8 cellular contexts compared by ENCODE assay signal in genomic region chr1:84847253-84848247, GRCh38. TPM values are rescaled to one million over a fixed set of nuclear protein-coding genes. Genes with fewer than 3 reads are reported as not detected.
DNase-seq lines count a peak whose midpoint lies in the region; ATAC-seq, FAIRE-seq and TF ChIP-seq lines count a peak whose summit lies in the region.

No MANE protein-coding gene starts in this region.

- DNase-seq in COLO668 (lab: John Stamatoyannopoulos, UW; ENCODE audit: unreplicated experiment) (peak; percentile 99), HEK293T (ENCODE audit: extremely low spot score) (peak; percentile 51), NCI-H2196 treated with DMSO at 0.1 percent for 48 hours (lab: John Stamatoyannopoulos, UW; ENCODE audit: unreplicated experiment) (peak; percentile 88), astrocyte (ENCODE audit: low read depth) (peak; percentile 98), hepatocyte (ENCODE audit: low spot score) (peak; percentile 85), H7 (no peak)
- no peak for DNase-seq in stimulated activated naive CD8-positive, alpha-beta T cell treated with anti-CD3 and anti-CD28 coated beads, Interleukin-15, amount 100 ng/mL, for 72 hours
- DNase-seq in stimulated activated CD8-positive, alpha-beta memory T cell treated with anti-CD3 and anti-CD28 coated beads, Interleukin-4, amount 100 ng/mL, for 48 hours: no peak

- peaks cover 15% of the 10 kb centered on the region for H3K4me1 ChIP-seq in astrocyte (ENCODE audit: insufficient read depth, low read length)
- H3K4me1 ChIP-seq in hepatocyte (ENCODE audit: insufficient read depth): peaks cover 19% of the 10 kb centered on the region

- FAIRE-seq in astrocyte (lab: Jason Lieb, UNC): peak; percentile 91

- ATAC-seq in stimulated activated naive CD8-positive, alpha-beta T cell treated with anti-CD3 and anti-CD28 coated beads, Interleukin-15, amount 100 ng/mL, for 72 hours: peak; percentile 65

- peak overlapping the region; percentile 87 for H3K27ac Mint-ChIP-seq in astrocyte (ENCODE audit: unreplicated experiment)
- H3K27ac Mint-ChIP-seq in stimulated activated naive CD8-positive, alpha-beta T cell treated with anti-CD3 and anti-CD28 coated beads, Interleukin-15, amount 100 ng/mL, for 72 hours: peak overlapping the region; percentile 4 to 23

- peaks cover 2% of the 10 kb centered on the region for H3K9me3 Mint-ChIP-seq in astrocyte (ENCODE audit: unreplicated experiment)
- H3K9me3 Mint-ChIP-seq in stimulated activated naive CD8-positive, alpha-beta T cell treated with anti-CD3 and anti-CD28 coated beads, Interleukin-15, amount 100 ng/mL, for 72 hours: no peaks in the 10 kb centered on the region

- CTCF ChIA-PET in HEK293T (lab: Yijun Ruan, JAX): interaction anchor here (0.7 to 0.9 kb wide), 2 partner anchors 18 to 752 kb away, joined by 3 read pairs; no protein-coding TSS in a partner anchor

- H3K27me3 ChIP-seq in astrocyte (ENCODE audit: insufficient read depth, low read length) (no peaks in the 10 kb centered on the region), hepatocyte (no peaks in the 10 kb centered on the region), H7 (ENCODE audit: control insufficient read depth, insufficient read depth, low read length) (no peaks in the 10 kb centered on the region)

- peaks cover 21% of the 10 kb centered on the region for H3K4me1 Mint-ChIP-seq in astrocyte (ENCODE audit: low read depth, unreplicated experiment)
- peaks cover 29% of the 10 kb centered on the region for H3K4me1 Mint-ChIP-seq in stimulated activated naive CD8-positive, alpha-beta T cell treated with anti-CD3 and anti-CD28 coated beads, Interleukin-15, amount 100 ng/mL, for 72 hours

- H3K36me3 Mint-ChIP-seq in astrocyte (ENCODE audit: low read depth, unreplicated experiment): no peaks in the 10 kb centered on the region

- no peak overlapping the region for H2AFZ ChIP-seq in astrocyte (ENCODE audit: low read depth, low read length)
- H2AFZ ChIP-seq in hepatocyte: no peak overlapping the region

- H3K9me3 ChIP-seq in astrocyte (ENCODE audit: insufficient read depth, low read depth, low read length): no peaks in the 10 kb centered on the region
- H3K9me3 ChIP-seq in hepatocyte (ENCODE audit: low read depth): no peaks in the 10 kb centered on the region

- H3K4me3 ChIP-seq in astrocyte (ENCODE audit: insufficient read depth, low read depth, low read length) (no peak overlapping the region), hepatocyte (no peak overlapping the region), H7 (ENCODE audit: insufficient read depth, low read depth, low read length) (no peak overlapping the region)

- H3K9ac ChIP-seq in astrocyte (ENCODE audit: low read length): no peak overlapping the region

- no peaks in the 10 kb centered on the region for H4K20me1 ChIP-seq in astrocyte (ENCODE audit: insufficient read depth, low read length)
- no peaks in the 10 kb centered on the region for H4K20me1 ChIP-seq in hepatocyte (ENCODE audit: insufficient read depth, poor library complexity, severe bottlenecking)

- POLR2A ChIA-PET in HEK293T (lab: Yijun Ruan, JAX): no interaction called here

- peak overlapping the region; percentile 45 for H3K27ac ChIP-seq in astrocyte (ENCODE audit: low read depth, low read length)
- peak overlapping the region; percentile 31 for H3K27ac ChIP-seq in hepatocyte

- H3K36me3 ChIP-seq in astrocyte (ENCODE audit: insufficient read depth, low read length): no peaks in the 10 kb centered on the region
- no peaks in the 10 kb centered on the region for H3K36me3 ChIP-seq in hepatocyte (replicated peaks; ENCODE audit: insufficient read depth, low read depth)
- no peaks in the 10 kb centered on the region; the same call in none of the 2 replicates for H3K36me3 ChIP-seq in H7 (replicated peaks; ENCODE audit: control insufficient read depth, insufficient read depth, low read length)

- no peaks in the 10 kb centered on the region for H3K9me2 ChIP-seq in hepatocyte (replicated peaks; ENCODE audit: insufficient read depth)

- TF ChIP-seq CTCF in astrocyte (IDR thresholded peaks at IDR 0.05; ENCODE audit: insufficient read depth, low read depth, low read length) (no peak), hepatocyte (IDR thresholded peaks at IDR 0.05; ENCODE audit: poor library complexity) (no peak)

- no peaks in the 10 kb centered on the region for H3K79me2 ChIP-seq in astrocyte (ENCODE audit: insufficient read depth, low read length)
- no peaks in the 10 kb centered on the region for H3K79me2 ChIP-seq in hepatocyte

- peak overlapping the region; percentile 51 for H3K4me2 ChIP-seq in astrocyte (ENCODE audit: low read length)
- H3K4me2 ChIP-seq in hepatocyte: no peak overlapping the region

- no peaks in the 10 kb centered on the region for H3K27me3 Mint-ChIP-seq in astrocyte (ENCODE audit: low read depth, unreplicated experiment)
- H3K27me3 Mint-ChIP-seq in stimulated activated naive CD8-positive, alpha-beta T cell treated with anti-CD3 and anti-CD28 coated beads, Interleukin-15, amount 100 ng/mL, for 72 hours: no peaks in the 10 kb centered on the region

- WGBS in hepatocyte (ENCODE audit: low lambda C conversion rate, missing lambda C conversion rate): 56% methylated on average over 5 of the region's 5 CpGs

- H3K4me3 Mint-ChIP-seq in astrocyte (ENCODE audit: unreplicated experiment): peak overlapping the region; percentile 7
- H3K4me3 Mint-ChIP-seq in stimulated activated naive CD8-positive, alpha-beta T cell treated with anti-CD3 and anti-CD28 coated beads, Interleukin-15, amount 100 ng/mL, for 72 hours: peak overlapping the region in 1 of 2 donors; percentile 21

TF ChIP-seq in HEK293T, 16 proteins besides CTCF, POLR2A, EP300 and RAD21:
- no peak for TF ChIP-seq SUZ12 (IDR thresholded peaks at IDR 0.05)
- no peak for TF ChIP-seq ARNT (IDR thresholded peaks at IDR 0.05)
- no peak for TF ChIP-seq SP1 (IDR thresholded peaks at IDR 0.05)
- TF ChIP-seq PKNOX1 (IDR thresholded peaks at IDR 0.05): no peak
- TF ChIP-seq FOXM1 (IDR thresholded peaks at IDR 0.05; ENCODE audit: borderline replicate concordance): no peak
- no peak for TF ChIP-seq ZNF384 (IDR thresholded peaks at IDR 0.05)

RNA-seq across cellular contexts. Expression of gene LPAR3, which starts 45.5 kb away (rescaled TPM):
- total RNA-seq in astrocyte: 0.70 and 0.91 TPM in 2 replicates
- 1.8 and 2.7 TPM in 2 replicates for total RNA-seq in hepatocyte
- polyA plus RNA-seq in hepatocyte: 0.18 and 1.3 TPM in 2 replicates
- total RNA-seq in H7 (2014; rRNA removed; shearing (Covaris generic)): 37.8 and 46.3 TPM in 2 replicates

Comparison
In these comparisons a context has a peak if more than half of its experiments do, and no peak if none do; other contexts are left out.
1. DNase-seq: peak in COLO668 (single experiment), HEK293T (single experiment), NCI-H2196 treated with DMSO at 0.1 percent for 48 hours (single experiment), astrocyte (single experiment) and hepatocyte (single experiment); none in stimulated activated naive CD8-positive, alpha-beta T cell treated with anti-CD3 and anti-CD28 coated beads, Interleukin-15, amount 100 ng/mL, for 72 hours (0 of 2), stimulated activated CD8-positive, alpha-beta memory T cell treated with anti-CD3 and anti-CD28 coated beads, Interleukin-4, amount 100 ng/mL, for 48 hours (single experiment) and H7 (single experiment).
2. RNA of gene LPAR3, which starts 45.5 kb away (total RNA-seq): 37.8 to 46.3 TPM in H7; 1.8 to 2.7 TPM in hepatocyte and 0.70 to 0.91 TPM in astrocyte; every median in the first group is over 10 times any median in the second.